In genomic region chr2:85258194-85258605, GRCh38 we compare ENCODE assay signal across 14 cellular contexts.
DNase-seq lines count a peak whose midpoint lies in the region; ATAC-seq, FAIRE-seq and TF ChIP-seq lines count a peak whose summit lies in the region.
"Had no signal": no experiment of that assay in that cellular context is flagged by ENCODE, and none has a peak within 500 bp of the region (broad histone marks: within the 10 kb centered on the region; RNA-seq: fewer than 3 reads in every experiment).

No MANE protein-coding gene starts in this region.

- H3K27me3 ChIP-seq in stomach smooth muscle (ENCODE audit: control insufficient read depth in 1 of 2, insufficient read depth in 2 of 2, low read length in 2 of 2), result no peaks in the 10 kb centered on the region
- H3K27me3 ChIP-seq: adrenal gland had no signal

- peak overlapping the region in 3 of 5 experiments; percentile 72 to 92 (median 86) for H3K27ac Mint-ChIP-seq in brain
- peak overlapping the region; percentile 93 for H3K27ac Mint-ChIP-seq in mesothelial cell of epicardium
- H3K27ac Mint-ChIP-seq in activated naive CD8-positive, alpha-beta T cell treated with anti-CD3 and anti-CD28 coated beads, Interleukin-2, amount 50 U/mL, for 24 hours, result no peak overlapping the region
- H3K27ac Mint-ChIP-seq: activated B cell treated with CpG ODN at 0.5 μM for 24 hours; stimulated activated memory B cell treated with anti-CD40 and anti-IgM and Interleukin-4, amounts not matched to agents 10 μg/mL and 1 μg/mL and 100 μg/mL, for 72 hours had no signal

- DNase-seq in HTR-8/SVneo (ENCODE audit: insufficient read length, low spot score) (no peak), mesothelial cell of epicardium (ENCODE audit: low spot score in 2 of 2, unreplicated experiment in 2 of 2) (no peak), mucosa of gallbladder (ENCODE audit: low spot score) (no peak), HuH-7.5 (ENCODE audit: low spot score) (no peak), occipital lobe (lab: John Stamatoyannopoulos, UW) (no peak)
- no peak for DNase-seq in activated naive CD8-positive, alpha-beta T cell treated with anti-CD3 and anti-CD28 coated beads, Interleukin-2, amount 50 U/mL, for 24 hours
- DNase-seq: activated B cell treated with CpG ODN at 0.5 μM for 24 hours, adrenal gland, kidney glomerular epithelial cell, NCI-H2081 had no signal

- TF ChIP-seq CTCF in brain (conservative IDR thresholded peaks at IDR 0.05), result no peak
- TF ChIP-seq CTCF in mesothelial cell of epicardium (IDR thresholded peaks at IDR 0.05; ENCODE audit: unreplicated experiment), result no peak

- peak; percentile 9 for FAIRE-seq in HTR-8/SVneo (lab: Jason Lieb, UNC)
- FAIRE-seq: frontal cortex had no signal

- H3K27me3 Mint-ChIP-seq in brain (peaks cover 2% of the 10 kb centered on the region), mesothelial cell of epicardium (ENCODE audit: low read depth) (no peaks in the 10 kb centered on the region)
- H3K27me3 Mint-ChIP-seq in activated naive CD8-positive, alpha-beta T cell treated with anti-CD3 and anti-CD28 coated beads, Interleukin-2, amount 50 U/mL, for 24 hours, result no peaks in the 10 kb centered on the region

- ATAC-seq in activated naive CD8-positive, alpha-beta T cell treated with anti-CD3 and anti-CD28 coated beads, Interleukin-2, amount 50 U/mL, for 24 hours, result no peak

- H3K36me3 Mint-ChIP-seq in brain (peaks cover 9% of the 10 kb centered on the region), mesothelial cell of epicardium (peaks cover 7% of the 10 kb centered on the region)
- no peaks in the 10 kb centered on the region for H3K36me3 Mint-ChIP-seq in activated naive CD8-positive, alpha-beta T cell treated with anti-CD3 and anti-CD28 coated beads, Interleukin-2, amount 50 U/mL, for 24 hours (ENCODE audit: low read depth)
- H3K36me3 Mint-ChIP-seq: stimulated activated memory B cell treated with anti-CD40 and anti-IgM and Interleukin-4, amounts not matched to agents 10 μg/mL and 1 μg/mL and 100 μg/mL, for 72 hours had no signal

- no peaks in the 10 kb centered on the region for H3K9me3 ChIP-seq in stomach smooth muscle (ENCODE audit: control insufficient read depth in 2 of 2, low read length in 2 of 2)
- H3K9me3 ChIP-seq: adrenal gland had no signal

- H3K4me3 Mint-ChIP-seq in brain (peak overlapping the region in 1 of 5 experiments; percentile 17), mesothelial cell of epicardium (peak overlapping the region; percentile 7)
- H3K4me3 Mint-ChIP-seq in activated naive CD8-positive, alpha-beta T cell treated with anti-CD3 and anti-CD28 coated beads, Interleukin-2, amount 50 U/mL, for 24 hours, result no peak overlapping the region
- H3K4me3 Mint-ChIP-seq: activated B cell treated with CpG ODN at 0.5 μM for 24 hours; stimulated activated memory B cell treated with anti-CD40 and anti-IgM and Interleukin-4, amounts not matched to agents 10 μg/mL and 1 μg/mL and 100 μg/mL, for 72 hours had no signal

- H3K27ac ChIP-seq in stomach smooth muscle (ENCODE audit: low read length), result peak overlapping the region; percentile 1

- H3K9ac ChIP-seq in stomach smooth muscle (ENCODE audit: low read length in 2 of 2), result no peak overlapping the region

- H3K4me3 ChIP-seq in stomach smooth muscle (ENCODE audit: low read length in 2 of 2), result no peak overlapping the region
- H3K4me3 ChIP-seq: adrenal gland had no signal

- H3K9me3 Mint-ChIP-seq in brain (peaks cover 0 to 2% (median 0%) of the 10 kb centered on the region in 5 experiments), mesothelial cell of epicardium (no peaks in the 10 kb centered on the region)
- H3K9me3 Mint-ChIP-seq in activated naive CD8-positive, alpha-beta T cell treated with anti-CD3 and anti-CD28 coated beads, Interleukin-2, amount 50 U/mL, for 24 hours, result no peaks in the 10 kb centered on the region
- H3K9me3 Mint-ChIP-seq: activated B cell treated with CpG ODN at 0.5 μM for 24 hours; stimulated activated memory B cell treated with anti-CD40 and anti-IgM and Interleukin-4, amounts not matched to agents 10 μg/mL and 1 μg/mL and 100 μg/mL, for 72 hours had no signal

- H3K36me3 ChIP-seq in stomach smooth muscle (ENCODE audit: control insufficient read depth in 2 of 2, insufficient read depth in 2 of 2, low read length in 2 of 2), result no peaks in the 10 kb centered on the region
- H3K36me3 ChIP-seq: adrenal gland had no signal

- peaks cover 48% of the 10 kb centered on the region for H3K4me1 ChIP-seq in stomach smooth muscle (ENCODE audit: control insufficient read depth, insufficient read depth, low read length)

- H3K4me1 Mint-ChIP-seq in brain (peaks cover 84% of the 10 kb centered on the region), mesothelial cell of epicardium (peaks cover 87% of the 10 kb centered on the region)
- H3K4me1 Mint-ChIP-seq in activated naive CD8-positive, alpha-beta T cell treated with anti-CD3 and anti-CD28 coated beads, Interleukin-2, amount 50 U/mL, for 24 hours, result no peaks in the 10 kb centered on the region
- H3K4me1 Mint-ChIP-seq: activated B cell treated with CpG ODN at 0.5 μM for 24 hours; stimulated activated memory B cell treated with anti-CD40 and anti-IgM and Interleukin-4, amounts not matched to agents 10 μg/mL and 1 μg/mL and 100 μg/mL, for 72 hours had no signal
